13 cellular contexts compared by ENCODE assay signal in genomic region chr5:126503602-126504104, GRCh38.
A peak's percentile ranks its signal among the peaks of the same experiment; 100 is the strongest.
DNase-seq lines count a peak whose midpoint lies in the region; ATAC-seq and TF ChIP-seq lines count a peak whose summit lies in the region.
"Had no signal": no experiment of that assay in that cellular context is flagged by ENCODE, and none has a peak within 500 bp of the region (broad histone marks: within the 10 kb centered on the region; RNA-seq: fewer than 3 reads in every experiment).

No MANE protein-coding gene starts in this region.

- H3K27me3 ChIP-seq in CD8-positive, alpha-beta T cell (ENCODE audit: insufficient read depth, low read length) = no peaks in the 10 kb centered on the region
- H3K27me3 ChIP-seq in ovary = no peaks in the 10 kb centered on the region

- no peak overlapping the region for H3K4me3 ChIP-seq in CD8-positive, alpha-beta T cell (ENCODE audit: low read depth, low read length)
- H3K4me3 ChIP-seq in foreskin fibroblast (ENCODE audit: low read depth in 1 of 2, low read length in 2 of 2) = no peak overlapping the region
- no peak overlapping the region for H3K4me3 ChIP-seq in ovary

- no peaks in the 10 kb centered on the region for H3K36me3 Mint-ChIP-seq in CD8-positive, alpha-beta T cell
- H3K36me3 Mint-ChIP-seq in activated naive CD8-positive, alpha-beta T cell treated with anti-CD3 and anti-CD28 coated beads, Interleukin-2, amount 50 U/mL, for 24 hours (ENCODE audit: low read depth) = peaks cover 2% of the 10 kb centered on the region
- H3K36me3 Mint-ChIP-seq in nephron progenitor cell (ENCODE audit: low read depth) = no peaks in the 10 kb centered on the region
- H3K36me3 Mint-ChIP-seq: stimulated activated memory B cell treated with anti-CD40 and anti-IgM and Interleukin-4, amounts not matched to agents 10 μg/mL and 1 μg/mL and 100 μg/mL, for 72 hours had no signal

- H3K27ac ChIP-seq in CD8-positive, alpha-beta T cell (ENCODE audit: low read depth, low read length) = no peak overlapping the region
- H3K27ac ChIP-seq in ovary = peak overlapping the region in 1 of 2 donors; percentile 8

- no peak for TF ChIP-seq POLR2A in ovary (IDR thresholded peaks at IDR 0.05)

- H3K4me1 ChIP-seq in CD8-positive, alpha-beta T cell (ENCODE audit: insufficient read depth, low read length) = peaks cover 26% of the 10 kb centered on the region
- peaks cover 9% of the 10 kb centered on the region for H3K4me1 ChIP-seq in ovary (ENCODE audit: insufficient read depth)

- POLR2A ChIA-PET in CD8-positive, alpha-beta T cell (lab: Charles Lee) = no interaction called here

- peak; percentile 71 for ATAC-seq in CD8-positive, alpha-beta T cell
- ATAC-seq in activated naive CD8-positive, alpha-beta T cell treated with anti-CD3 and anti-CD28 coated beads, Interleukin-2, amount 50 U/mL, for 24 hours = peak; percentile 34
- no peak for ATAC-seq in HG03097 (IDR thresholded peaks at IDR 0.05; ENCODE audit: low FRiP score, unreplicated experiment)
- no peak for ATAC-seq in GM18519 (IDR thresholded peaks at IDR 0.05; ENCODE audit: low FRiP score, unreplicated experiment)
- ATAC-seq: stimulated activated memory B cell treated with anti-CD40 and anti-IgM and Interleukin-4, amounts not matched to agents 10 μg/mL and 1 μg/mL and 100 μg/mL, for 72 hours had no signal

- H3K27me3 Mint-ChIP-seq in CD8-positive, alpha-beta T cell (ENCODE audit: low read depth) = no peaks in the 10 kb centered on the region
- H3K27me3 Mint-ChIP-seq in activated naive CD8-positive, alpha-beta T cell treated with anti-CD3 and anti-CD28 coated beads, Interleukin-2, amount 50 U/mL, for 24 hours = no peaks in the 10 kb centered on the region
- H3K27me3 Mint-ChIP-seq in nephron progenitor cell (ENCODE audit: low read depth, poor library complexity) = peaks cover 11% of the 10 kb centered on the region
- H3K27me3 Mint-ChIP-seq: dendritic cell treated with granulocyte-macrophage colony-stimulating factor and Interleukin-4, amounts not matched to agents 40 ng/mL and 50 ng/mL, for 4 days; stimulated activated memory B cell treated with anti-CD40 and anti-IgM and Interleukin-4, amounts not matched to agents 10 μg/mL and 1 μg/mL and 100 μg/mL, for 72 hours had no signal

- H3K9me3 ChIP-seq in CD8-positive, alpha-beta T cell (ENCODE audit: low read length) = no peaks in the 10 kb centered on the region
- no peaks in the 10 kb centered on the region for H3K9me3 ChIP-seq in ovary

- peaks cover 52% of the 10 kb centered on the region for H3K4me1 Mint-ChIP-seq in CD8-positive, alpha-beta T cell (ENCODE audit: low read depth)
- peaks cover 28% of the 10 kb centered on the region for H3K4me1 Mint-ChIP-seq in activated naive CD8-positive, alpha-beta T cell treated with anti-CD3 and anti-CD28 coated beads, Interleukin-2, amount 50 U/mL, for 24 hours
- peaks cover 21% of the 10 kb centered on the region for H3K4me1 Mint-ChIP-seq in nephron progenitor cell

- intact Hi-C loops in CD8-positive, alpha-beta T cell (cut with DNase I, micrococcal nuclease) = loop anchor here in 1 of 2 experiments (1.0 kb wide), 1 partner anchor 18 kb away; no protein-coding TSS in a partner anchor
- intact Hi-C loops in ovary (cut with DNase I) = no loop called here

- TF ChIP-seq CTCF in CD8-positive, alpha-beta T cell (IDR thresholded peaks at IDR 0.05) = no peak
- TF ChIP-seq CTCF in foreskin fibroblast (IDR thresholded peaks at IDR 0.05; ENCODE audit: low read depth, low read length) (no peak), ovary (IDR thresholded peaks at IDR 0.05) (peak in 1 of 3 donors; percentile 10), nephron progenitor cell (IDR thresholded peaks at IDR 0.05) (no peak)

- no peaks in the 10 kb centered on the region for H3K36me3 ChIP-seq in CD8-positive, alpha-beta T cell (ENCODE audit: insufficient read depth, low read length)
- no peaks in the 10 kb centered on the region for H3K36me3 ChIP-seq in ovary

- CTCF ChIA-PET in CD8-positive, alpha-beta T cell (lab: Charles Lee) = interaction anchor here (0.7 to 1.1 kb wide), 2 partner anchors 35 to 149 kb away, joined by 3 to 5 read pairs; no protein-coding TSS in a partner anchor

- peak overlapping the region; percentile 81 for H3K27ac Mint-ChIP-seq in CD8-positive, alpha-beta T cell
- H3K27ac Mint-ChIP-seq in activated naive CD8-positive, alpha-beta T cell treated with anti-CD3 and anti-CD28 coated beads, Interleukin-2, amount 50 U/mL, for 24 hours = no peak overlapping the region
- no peak overlapping the region for H3K27ac Mint-ChIP-seq in nephron progenitor cell
- H3K27ac Mint-ChIP-seq: activated B cell treated with CpG ODN at 0.5 μM for 24 hours; dendritic cell treated with granulocyte-macrophage colony-stimulating factor and Interleukin-4, amounts not matched to agents 40 ng/mL and 50 ng/mL, for 4 days; stimulated activated memory B cell treated with anti-CD40 and anti-IgM and Interleukin-4, amounts not matched to agents 10 μg/mL and 1 μg/mL and 100 μg/mL, for 72 hours had no signal

- no peaks in the 10 kb centered on the region for H3K9me3 Mint-ChIP-seq in CD8-positive, alpha-beta T cell
- H3K9me3 Mint-ChIP-seq in activated naive CD8-positive, alpha-beta T cell treated with anti-CD3 and anti-CD28 coated beads, Interleukin-2, amount 50 U/mL, for 24 hours = peaks cover 3% of the 10 kb centered on the region
- H3K9me3 Mint-ChIP-seq in nephron progenitor cell = no peaks in the 10 kb centered on the region
- H3K9me3 Mint-ChIP-seq: activated B cell treated with CpG ODN at 0.5 μM for 24 hours; dendritic cell treated with granulocyte-macrophage colony-stimulating factor and Interleukin-4, amounts not matched to agents 40 ng/mL and 50 ng/mL, for 4 days; stimulated activated memory B cell treated with anti-CD40 and anti-IgM and Interleukin-4, amounts not matched to agents 10 μg/mL and 1 μg/mL and 100 μg/mL, for 72 hours had no signal

- WGBS in ovary, 3 donors = 1 to 8% (median 3%) methylated on average over 5 of the region's 5 CpGs

- no peak overlapping the region for H3K4me3 Mint-ChIP-seq in CD8-positive, alpha-beta T cell
- no peak overlapping the region for H3K4me3 Mint-ChIP-seq in activated naive CD8-positive, alpha-beta T cell treated with anti-CD3 and anti-CD28 coated beads, Interleukin-2, amount 50 U/mL, for 24 hours
- H3K4me3 Mint-ChIP-seq in nephron progenitor cell = no peak overlapping the region
- H3K4me3 Mint-ChIP-seq: activated B cell treated with CpG ODN at 0.5 μM for 24 hours; dendritic cell treated with granulocyte-macrophage colony-stimulating factor and Interleukin-4, amounts not matched to agents 40 ng/mL and 50 ng/mL, for 4 days; neural crest cell; stimulated activated memory B cell treated with anti-CD40 and anti-IgM and Interleukin-4, amounts not matched to agents 10 μg/mL and 1 μg/mL and 100 μg/mL, for 72 hours had no signal

- peak; percentile 13 for TF ChIP-seq EP300 in ovary (IDR thresholded peaks at IDR 0.05)

- DNase-seq in CD8-positive, alpha-beta T cell = peak in 2 of 7 experiments; percentile 6 to 46
- DNase-seq in activated naive CD8-positive, alpha-beta T cell treated with anti-CD3 and anti-CD28 coated beads, Interleukin-2, amount 50 U/mL, for 24 hours = no peak
- DNase-seq in foreskin fibroblast = peak; percentile 48 to 66
- peak in 1 of 5 donors; percentile 69 for DNase-seq in ovary
- no peak for DNase-seq in nephron progenitor cell
- DNase-seq in ecto neural progenitor cell (ENCODE audit: low spot score) = no peak
- DNase-seq: activated B cell treated with CpG ODN at 0.5 μM for 24 hours, NCI-H446 had no signal

Comparison
In these comparisons a context has a peak if more than half of its experiments do, and no peak if none do; other contexts are left out.
1. ATAC-seq: peak in CD8-positive, alpha-beta T cell (single experiment) and activated naive CD8-positive, alpha-beta T cell treated with anti-CD3 and anti-CD28 coated beads, Interleukin-2, amount 50 U/mL, for 24 hours (single experiment); none in HG03097 (single experiment) and GM18519 (single experiment).
2. DNase-seq: peak in foreskin fibroblast (2 of 2); none in activated naive CD8-positive, alpha-beta T cell treated with anti-CD3 and anti-CD28 coated beads, Interleukin-2, amount 50 U/mL, for 24 hours (single experiment), nephron progenitor cell (single experiment) and ecto neural progenitor cell (single experiment).